ENCODE assay signal across 1 cellular context in genomic region chr3:134485075-134485536, GRCh38.
TF ChIP-seq lines count a peak whose summit lies in the region.

No MANE protein-coding gene starts in this region.

TF ChIP-seq in GM23338, 12 proteins besides CTCF, POLR2A, EP300 and RAD21 (continued from another document):
- TF ChIP-seq ZNF462 (CRISPR knock-in tag; IDR thresholded peaks at IDR 0.05) (no peak), JUNB (IDR thresholded peaks at IDR 0.05; ENCODE audit: unreplicated experiment) (no peak), CREB1 (CRISPR knock-in tag; IDR thresholded peaks at IDR 0.05; ENCODE audit: low read depth) (no peak), ZNF331 (CRISPR knock-in tag; IDR thresholded peaks at IDR 0.05; ENCODE audit: low read depth) (no peak), NANOG (IDR thresholded peaks at IDR 0.05; ENCODE audit: borderline replicate concordance) (no peak), EZH2 (IDR thresholded peaks at IDR 0.05; ENCODE audit: low read depth, unreplicated experiment) (no peak), EZH2phosphoT487 (IDR thresholded peaks at IDR 0.05; ENCODE audit: unreplicated experiment) (no peak), ZNF114 (CRISPR knock-in tag; IDR thresholded peaks at IDR 0.05) (no peak), STAT1 (IDR thresholded peaks at IDR 0.05; ENCODE audit: unreplicated experiment) (no peak)
